15 cellular contexts compared by ENCODE assay signal in genomic region chr7:52507546-52507945, GRCh38.
DNase-seq lines count a peak whose midpoint lies in the region; TF ChIP-seq lines count a peak whose summit lies in the region.
"Had no signal": no experiment of that assay in that cellular context is flagged by ENCODE, and none has a peak within 500 bp of the region (broad histone marks: within the 10 kb centered on the region; RNA-seq: fewer than 3 reads in every experiment).

No MANE protein-coding gene starts in this region.

- peaks cover 35% of the 10 kb centered on the region for H3K4me1 ChIP-seq in BLaER1
- H3K4me1 ChIP-seq in MM.1S (ENCODE audit: low read length): no peaks in the 10 kb centered on the region

- H3K9ac ChIP-seq in BLaER1: peak overlapping the region; percentile 45
- no peak overlapping the region for H3K9ac ChIP-seq in MM.1S (ENCODE audit: low read length)
- H3K9ac ChIP-seq in SU-DHL-6 (ENCODE audit: low read length): 0 out of 2 replicates have a peak overlapping the region, but pooled peaks have one; percentile 2

- no peaks in the 10 kb centered on the region for H3K79me2 ChIP-seq in MM.1S (ENCODE audit: low read length)
- no peaks in the 10 kb centered on the region for H3K79me2 ChIP-seq in SU-DHL-6 (ENCODE audit: insufficient read depth, low read length)

- H3K4me2 ChIP-seq in BLaER1 (peak overlapping the region; percentile 75), MM.1S (ENCODE audit: low read depth, low read length) (no peak overlapping the region), SU-DHL-6 (ENCODE audit: low read depth, low read length, poor library complexity, severe bottlenecking) (peak overlapping the region; percentile 47)

- H3F3A ChIP-seq in MM.1S (ENCODE audit: insufficient read depth, low read length) (no peaks in the 10 kb centered on the region), SU-DHL-6 (ENCODE audit: insufficient read depth) (peaks cover 4% of the 10 kb centered on the region; the same call in 1 of the 2 replicates)

- POLR2A ChIA-PET in GM10248 (lab: Yijun Ruan, JAX): no interaction called here

- CTCF ChIA-PET in GM10248 (lab: Yijun Ruan, JAX): no interaction called here

- DNase-seq in MM.1S: peak; percentile 10
- peak; percentile 68 for DNase-seq in NOMO-1 treated with DMSO at 0.1 percent for 48 hours (lab: John Stamatoyannopoulos, UW; ENCODE audit: unreplicated experiment)
- DNase-seq in NCI-H1048 (lab: John Stamatoyannopoulos, UW): no peak
- DNase-seq in GM10248 (ENCODE audit: extremely low spot score): no peak
- no peak for DNase-seq in NCI-H2227 (lab: John Stamatoyannopoulos, UW; ENCODE audit: unreplicated experiment)
- DNase-seq in NCI-H1417 (lab: John Stamatoyannopoulos, UW): no peak
- DNase-seq: C1 segment of cervical spinal cord, DMS79 treated with DMSO at 0.1 percent for 48 hours, GDM1, H9, MG63, NCI-H2081 treated with DMSO at 0.1 percent for 48 hours, NCI-H510A treated with DMSO at 0.1 percent for 48 hours had no signal

- H4K20me1 ChIP-seq in BLaER1 (no peaks in the 10 kb centered on the region), MM.1S (ENCODE audit: insufficient read depth, low read length) (no peaks in the 10 kb centered on the region), SU-DHL-6 (ENCODE audit: low read depth, low read length) (no peaks in the 10 kb centered on the region)

- TF ChIP-seq CTCF in MM.1S (IDR thresholded peaks at IDR 0.05; ENCODE audit: low read length): no peak
- TF ChIP-seq CTCF in SU-DHL-6 (IDR thresholded peaks at IDR 0.05; ENCODE audit: insufficient read depth, low read length, poor library complexity, severe bottlenecking): no peak
- TF ChIP-seq CTCF in GM10248 (IDR thresholded peaks at IDR 0.05; ENCODE audit: control extremely low read depth, extremely low read depth, low read depth, missing control alignments): no peak

- H3K4me3 ChIP-seq in BLaER1 (no peak overlapping the region), MM.1S (ENCODE audit: low read length) (no peak overlapping the region), SU-DHL-6 (ENCODE audit: insufficient read depth, low read length, poor library complexity, severe bottlenecking) (no peak overlapping the region)
- H3K4me3 ChIP-seq: MG63 had no signal

- no peaks in the 10 kb centered on the region for H3K36me3 ChIP-seq in BLaER1
- H3K36me3 ChIP-seq in MM.1S (replicated peaks; ENCODE audit: insufficient read depth, low read length): no peaks in the 10 kb centered on the region
- no peaks in the 10 kb centered on the region for H3K36me3 ChIP-seq in SU-DHL-6 (ENCODE audit: low read length)
- H3K36me3 ChIP-seq: MG63 had no signal

- peak overlapping the region; percentile 70 for H3K27ac ChIP-seq in BLaER1
- H3K27ac ChIP-seq in MM.1S (ENCODE audit: low read length): peak overlapping the region; percentile 7; the same call in 1 of the 2 replicates
- H3K27ac ChIP-seq in SU-DHL-6 (ENCODE audit: low read depth, low read length): peak overlapping the region; percentile 83

- H3K27me3 ChIP-seq in BLaER1: no peaks in the 10 kb centered on the region
- H3K27me3 ChIP-seq in MM.1S (replicated peaks; ENCODE audit: insufficient read depth, low read length): no peaks in the 10 kb centered on the region
- no peaks in the 10 kb centered on the region for H3K27me3 ChIP-seq in SU-DHL-6 (ENCODE audit: low read length)
- H3K27me3 ChIP-seq: MG63 had no signal

- H3K9me2 ChIP-seq in MM.1S (replicated peaks; ENCODE audit: insufficient read depth, low read length) (no peaks in the 10 kb centered on the region), SU-DHL-6 (replicated peaks; ENCODE audit: insufficient read depth, low read length) (no peaks in the 10 kb centered on the region)

- H3K9me3 ChIP-seq in BLaER1 (no peaks in the 10 kb centered on the region), MM.1S (replicated peaks; ENCODE audit: insufficient read depth, low read length) (no peaks in the 10 kb centered on the region), SU-DHL-6 (ENCODE audit: insufficient read depth, low read length) (no peaks in the 10 kb centered on the region)
- H3K9me3 ChIP-seq: MG63 had no signal

- no peak overlapping the region for H2AFZ ChIP-seq in MM.1S (ENCODE audit: low read length)
- no peak overlapping the region for H2AFZ ChIP-seq in SU-DHL-6 (ENCODE audit: low read depth, low read length, severe bottlenecking)

Comparison
In these comparisons a context has a peak if more than half of its experiments do, and no peak if none do; other contexts are left out.
1. H3K27ac ChIP-seq: peak in every context shown above with its lines; median percentile 83 in SU-DHL-6; 70 in BLaER1; 7 in MM.1S.
2. DNase-seq: peak in MM.1S (single experiment) and NOMO-1 treated with DMSO at 0.1 percent for 48 hours (single experiment); none in NCI-H1048 (single experiment), GM10248 (single experiment), NCI-H2227 (single experiment) and NCI-H1417 (0 of 3).